Comparison of ENCODE assay signal across 8 cellular contexts in genomic region chr14:54981698-54982097, GRCh38. TPM values are rescaled to one million over a fixed set of nuclear protein-coding genes. Genes with fewer than 3 reads are reported as not detected.
DNase-seq lines count a peak whose midpoint lies in the region; ATAC-seq and TF ChIP-seq lines count a peak whose summit lies in the region.
"Had no signal": no experiment of that assay in that cellular context is flagged by ENCODE, and none has a peak within 500 bp of the region (broad histone marks: within the 10 kb centered on the region; RNA-seq: fewer than 3 reads in every experiment).

No MANE protein-coding gene starts in this region.

- peaks cover 71% of the 10 kb centered on the region for H3K36me3 ChIP-seq in WERI-Rb-1

- H3K27me3 ChIP-seq in dorsolateral prefrontal cortex (no peaks in the 10 kb centered on the region), WERI-Rb-1 (ENCODE audit: insufficient read depth, low read depth, severe bottlenecking) (no peaks in the 10 kb centered on the region)

- H3K36me3 Mint-ChIP-seq in nephron progenitor cell (ENCODE audit: low read depth), result peaks cover 64% of the 10 kb centered on the region

- intact Hi-C loops in dorsolateral prefrontal cortex (cut with DNase I), result no loop called here

- H3K4me3 Mint-ChIP-seq in nephron progenitor cell, result no peak overlapping the region

- TF ChIP-seq CTCF in dorsolateral prefrontal cortex (IDR thresholded peaks at IDR 0.05 in 54 of 56, conservative IDR thresholded peaks at IDR 0.05 in 2 of 56; ENCODE audit: low read depth in 1 of 56, partially characterized antibody in 56 of 56), result peak in 47 of 56 donors; percentile 13 to 56 (median 34)
- peak; percentile 10 for TF ChIP-seq CTCF in nephron progenitor cell (IDR thresholded peaks at IDR 0.05)
- no peak for TF ChIP-seq CTCF in WERI-Rb-1 (IDR thresholded peaks at IDR 0.05; ENCODE audit: low read depth, low read length)

- no peak overlapping the region for H3K27ac Mint-ChIP-seq in nephron progenitor cell

- no peaks in the 10 kb centered on the region for H3K4me1 Mint-ChIP-seq in nephron progenitor cell

- ATAC-seq in GM18511 (IDR thresholded peaks at IDR 0.05; ENCODE audit: unreplicated experiment) (no peak), GM19452 (IDR thresholded peaks at IDR 0.05; ENCODE audit: unreplicated experiment) (no peak)

- H3K9me3 Mint-ChIP-seq in nephron progenitor cell, result no peaks in the 10 kb centered on the region

- H3K27ac ChIP-seq in dorsolateral prefrontal cortex, result no peak overlapping the region
- no peak overlapping the region for H3K27ac ChIP-seq in WERI-Rb-1

- no peaks in the 10 kb centered on the region for H3K9me3 ChIP-seq in WERI-Rb-1 (ENCODE audit: severe bottlenecking)

- DNase-seq in CD1c-positive myeloid dendritic cell (ENCODE audit: extremely low spot score) (peak; percentile 8), LHCN-M2 (ENCODE audit: low read depth) (peak; percentile 19), dorsolateral prefrontal cortex (no peak), nephron progenitor cell (no peak), WERI-Rb-1 (no peak)
- DNase-seq: activated T-cell treated with anti-CD3 and anti-CD28 coated beads, Interleukin-2, amount 50 U/mL, for 48 hours had no signal

- H3K4me3 ChIP-seq in dorsolateral prefrontal cortex (no peak overlapping the region), WERI-Rb-1 (ENCODE audit: low read depth, low read length) (no peak overlapping the region)

- H3K27me3 Mint-ChIP-seq in nephron progenitor cell (ENCODE audit: low read depth, poor library complexity), result no peaks in the 10 kb centered on the region

RNA-seq across cellular contexts. Expression of gene WDHD1, which starts 45.2 kb away (rescaled TPM):
- total RNA-seq in LHCN-M2 (2014; rRNA removed) (25.5 and 26.4 TPM in 2 replicates), dorsolateral prefrontal cortex (1 to 10 TPM; 2.1 to 8.9 (median 5.0) TPM)
- 4.5 TPM for polyA plus RNA-seq in LHCN-M2 (2012)

RNA-seq across cellular contexts. Expression of gene SOCS4, which starts 45.3 kb away (rescaled TPM):
- total RNA-seq in LHCN-M2 (2014; rRNA removed) (21.7 and 33.9 TPM in 2 replicates), dorsolateral prefrontal cortex (10 to 100 TPM; 17.2 to 44.5 (median 26.0) TPM)
- 4.6 TPM for polyA plus RNA-seq in LHCN-M2 (2012)

Comparison
In these comparisons a context has a peak if more than half of its experiments do, and no peak if none do; other contexts are left out.
1. DNase-seq: peak in CD1c-positive myeloid dendritic cell (single experiment) and LHCN-M2 (single experiment); none in dorsolateral prefrontal cortex (0 of 10), nephron progenitor cell (single experiment) and WERI-Rb-1 (single experiment).